16 cellular contexts compared by ENCODE assay signal in genomic region chr6:139920027-139920851, GRCh38.
A peak's percentile ranks its signal among the peaks of the same experiment; 100 is the strongest.
DNase-seq lines count a peak whose midpoint lies in the region; ATAC-seq, FAIRE-seq and TF ChIP-seq lines count a peak whose summit lies in the region.
"Had no signal": no experiment of that assay in that cellular context is flagged by ENCODE, and none has a peak within 500 bp of the region (broad histone marks: within the 10 kb centered on the region; RNA-seq: fewer than 3 reads in every experiment).

No MANE protein-coding gene starts in this region.

- no peak for FAIRE-seq in K562 (lab: Jason Lieb, UNC)
- FAIRE-seq: kidney, pancreas had no signal

- H3K27ac ChIP-seq in HEK293 (ENCODE audit: extremely low read depth, low read depth, low read length), result no peak overlapping the region
- H3K27ac ChIP-seq in K562 (ENCODE audit: extremely low read depth, low read depth, low read length), result no peak overlapping the region
- peak overlapping the region in 2 of 4 donors; percentile 10 to 23 for H3K27ac ChIP-seq in transverse colon
- H3K27ac ChIP-seq: colonic mucosa, pancreas had no signal

- no peak overlapping the region for H3K4me3 Mint-ChIP-seq in osteocyte (ENCODE audit: unreplicated experiment)
- H3K4me3 Mint-ChIP-seq in activated CD4-positive, alpha-beta memory T cell treated with anti-CD3 and anti-CD28 coated beads for 36 hours, result no peak overlapping the region
- H3K4me3 Mint-ChIP-seq: activated naive CD8-positive, alpha-beta T cell treated with anti-CD3 and anti-CD28 coated beads, Interleukin-2, amount 10 ng/mL, durations not matched to agents 7 days and 5 days; HFFc6; T-helper 1 cell treated with Interleukin-12 subunit alpha and Interleukin-12 subunit beta and Interleukin-4 antibody, amounts not matched to agents 30 μg/mL and 1 μg/mL, for 36 hours had no signal

- no peak for TF ChIP-seq RAD21 in K562 (CRISPR knock-in tag; conservative IDR thresholded peaks at IDR 0.05 in 1 of 2, IDR thresholded peaks at IDR 0.05 in 1 of 2)

- H3K79me2 ChIP-seq in K562 (ENCODE audit: control insufficient read depth, insufficient read depth, low read length), result no peaks in the 10 kb centered on the region

- H3K4me3 ChIP-seq in HEK293 (ENCODE audit: low read depth, low read length), result no peak overlapping the region
- H3K4me3 ChIP-seq in K562, result no peak overlapping the region
- no peak overlapping the region for H3K4me3 ChIP-seq in transverse colon
- H3K4me3 ChIP-seq: colonic mucosa, pancreas, stomach had no signal

- TF ChIP-seq EP300 in K562 (IDR thresholded peaks at IDR 0.05; ENCODE audit: low read length) (no peak), transverse colon (IDR thresholded peaks at IDR 0.05; ENCODE audit: low read depth) (no peak)

- H2AFZ ChIP-seq in K562 (ENCODE audit: low read depth, low read length), result peak overlapping the region; percentile 80

- WGBS in K562 (ENCODE audit: insufficient coverage, low coverage, missing lambda C conversion rate), result 19% methylated on average over 8 of the region's 8 CpGs
- 54 to 73% methylated on average over 6 to 8 of the region's 8 CpGs for WGBS in transverse colon (ENCODE audit: low coverage in 1 of 2), 2 donors

- CTCF ChIA-PET in HEK293 (lab: Yijun Ruan, JAX), result interaction anchor here (0.7 kb wide), 1 partner anchor 44 kb away, joined by 4 read pairs; no protein-coding TSS in a partner anchor
- CTCF ChIA-PET in K562 (lab: Yijun Ruan, JAX; ENCODE audit: low intra/inter-chr PET ratio), result no interaction called here
- CTCF ChIA-PET in activated CD4-positive, alpha-beta memory T cell treated with anti-CD3 and anti-CD28 coated beads for 36 hours (lab: Charles Lee), result no interaction called here

- no TSS peak for BruUV-seq in K562 (replicated peaks; lab: Mats Ljungman, UMichigan)

- peak; percentile 43 for ATAC-seq in K562
- no peak for ATAC-seq in GM19395 (IDR thresholded peaks at IDR 0.05; ENCODE audit: unreplicated experiment)

- no peaks in the 10 kb centered on the region for H3K27me3 Mint-ChIP-seq in osteocyte (ENCODE audit: unreplicated experiment)
- peaks cover 13% of the 10 kb centered on the region for H3K27me3 Mint-ChIP-seq in activated CD4-positive, alpha-beta memory T cell treated with anti-CD3 and anti-CD28 coated beads for 36 hours

- H3K9me3 ChIP-seq in HEK293 (ENCODE audit: control insufficient read depth, insufficient read depth, low read depth, low read length) (no peaks in the 10 kb centered on the region), K562 (replicated peaks; ENCODE audit: control insufficient read depth, insufficient read depth, low read depth, low read length) (no peaks in the 10 kb centered on the region), transverse colon (no peaks in the 10 kb centered on the region)
- H3K9me3 ChIP-seq: colonic mucosa, pancreas, stomach had no signal

- no peaks in the 10 kb centered on the region for H4K20me1 ChIP-seq in K562 (replicated peaks; ENCODE audit: control insufficient read depth, insufficient read depth, low read length)

- peaks cover under 1% of the 10 kb centered on the region for H3K9me3 Mint-ChIP-seq in osteocyte (ENCODE audit: unreplicated experiment)
- H3K9me3 Mint-ChIP-seq in activated CD4-positive, alpha-beta memory T cell treated with anti-CD3 and anti-CD28 coated beads for 36 hours, result no peaks in the 10 kb centered on the region
- H3K9me3 Mint-ChIP-seq: activated naive CD8-positive, alpha-beta T cell treated with anti-CD3 and anti-CD28 coated beads, Interleukin-2, amount 10 ng/mL, durations not matched to agents 7 days and 5 days; HFFc6; T-helper 1 cell treated with Interleukin-12 subunit alpha and Interleukin-12 subunit beta and Interleukin-4 antibody, amounts not matched to agents 30 μg/mL and 1 μg/mL, for 36 hours had no signal

- in situ Hi-C loops in K562 (cut with MboI) (no loop called here), transverse colon (cut with MboI; ENCODE audit: low pct_ligation_motif_present in 1 of 4, low pct_unique_long_range_greater_than_20kb in 1 of 4, low sequenced_read_pairs in 3 of 4) (no loop called here)

- peak overlapping the region in 1 of 2 experiments; percentile 26; a peak in 1 of 4 replicates for H3K9ac ChIP-seq in K562 (ENCODE audit: insufficient read depth in 1 of 2, low read depth in 2 of 2, low read length in 2 of 2)

- no peaks in the 10 kb centered on the region for H3K9me1 ChIP-seq in K562 (ENCODE audit: control insufficient read depth, insufficient read depth, low read length)

- H3K27ac Mint-ChIP-seq in osteocyte (ENCODE audit: unreplicated experiment), result peak overlapping the region; percentile 66
- H3K27ac Mint-ChIP-seq in activated CD4-positive, alpha-beta memory T cell treated with anti-CD3 and anti-CD28 coated beads for 36 hours, result no peak overlapping the region
- H3K27ac Mint-ChIP-seq: activated naive CD8-positive, alpha-beta T cell treated with anti-CD3 and anti-CD28 coated beads, Interleukin-2, amount 10 ng/mL, durations not matched to agents 7 days and 5 days; HFFc6; T-helper 1 cell treated with Interleukin-12 subunit alpha and Interleukin-12 subunit beta and Interleukin-4 antibody, amounts not matched to agents 30 μg/mL and 1 μg/mL, for 36 hours had no signal

- no peaks in the 10 kb centered on the region for H3K36me3 ChIP-seq in HEK293 (ENCODE audit: control insufficient read depth in 2 of 2, insufficient read depth in 1 of 2, low read length in 2 of 2)
- no peaks in the 10 kb centered on the region for H3K36me3 ChIP-seq in K562 (ENCODE audit: control insufficient read depth, insufficient read depth, low read length)
- H3K36me3 ChIP-seq in transverse colon, result no peaks in the 10 kb centered on the region
- H3K36me3 ChIP-seq: colonic mucosa, pancreas, stomach had no signal

- H3K27me3 ChIP-seq in K562 (ENCODE audit: control insufficient read depth in 2 of 2, insufficient read depth in 2 of 2, low read length in 2 of 2) (no peaks in the 10 kb centered on the region), transverse colon (no peaks in the 10 kb centered on the region)
- H3K27me3 ChIP-seq: colonic mucosa, pancreas, stomach had no signal

- H3K4me1 Mint-ChIP-seq in osteocyte (ENCODE audit: unreplicated experiment), result peaks cover 22% of the 10 kb centered on the region
- H3K4me1 Mint-ChIP-seq in activated CD4-positive, alpha-beta memory T cell treated with anti-CD3 and anti-CD28 coated beads for 36 hours (ENCODE audit: low read depth), result no peaks in the 10 kb centered on the region
- H3K4me1 Mint-ChIP-seq: activated naive CD8-positive, alpha-beta T cell treated with anti-CD3 and anti-CD28 coated beads, Interleukin-2, amount 10 ng/mL, durations not matched to agents 7 days and 5 days had no signal

- peak overlapping the region; percentile 27; the same call in 1 of the 2 replicates for H3K4me2 ChIP-seq in K562 (ENCODE audit: insufficient read depth, low read length)

- TF ChIP-seq CTCF in HEK293 (tag by site-specific recombination; IDR thresholded peaks at IDR 0.05) (no peak), K562 (IDR thresholded peaks at IDR 0.05 in 2 of 3, conservative IDR thresholded peaks at IDR 0.05 in 1 of 3; ENCODE audit: insufficient read depth in 2 of 3, low read depth in 1 of 3, low read length in 3 of 3) (no peak), osteocyte (IDR thresholded peaks at IDR 0.05) (no peak), transverse colon (IDR thresholded peaks at IDR 0.05) (no peak)

- no peak for TF ChIP-seq POLR2A in K562 (conservative IDR thresholded peaks at IDR 0.05)
- no peak for TF ChIP-seq POLR2A in transverse colon (IDR thresholded peaks at IDR 0.05)

- H3K4me1 ChIP-seq in HEK293 (ENCODE audit: control insufficient read depth, insufficient read depth, low read length) (no peaks in the 10 kb centered on the region), K562 (replicated peaks in 1 of 2; ENCODE audit: control insufficient read depth in 2 of 2, insufficient read depth in 2 of 2, low read length in 2 of 2) (peaks cover 3 to 7% of the 10 kb centered on the region in 2 experiments; a peak in 3 of 5 replicates), transverse colon (no peaks in the 10 kb centered on the region)
- H3K4me1 ChIP-seq: colonic mucosa, pancreas, stomach had no signal

- intact Hi-C loops in K562 (cut with micrococcal nuclease) (loop anchor here (10.0 kb wide), 1 partner anchor 385 kb away; no protein-coding TSS in a partner anchor), transverse colon (cut with DNase I; ENCODE audit: low total_unique reads) (no loop called here)
- intact Hi-C loops in activated CD4-positive, alpha-beta memory T cell treated with anti-CD3 and anti-CD28 coated beads for 36 hours (cut with micrococcal nuclease), result no loop called here

- DNase-seq in NCI-H146 (lab: John Stamatoyannopoulos, UW), result peak; percentile 61
- no peak for DNase-seq in K562 (ENCODE audit: extremely low read depth in 1 of 4, low spot score in 3 of 4)
- DNase-seq in osteocyte (ENCODE audit: extremely low spot score, unreplicated experiment), result no peak
- no peak for DNase-seq in activated CD4-positive, alpha-beta memory T cell treated with anti-CD3 and anti-CD28 coated beads for 36 hours
- DNase-seq in transverse colon, result no peak
- DNase-seq: activated naive CD8-positive, alpha-beta T cell treated with anti-CD3 and anti-CD28 coated beads, Interleukin-2, amount 10 ng/mL, durations not matched to agents 7 days and 5 days; colonic mucosa; HFFc6; kidney; NCI-H774; pancreas; stimulated activated CD4-positive, alpha-beta T cell treated with anti-CD3 and anti-CD28 coated beads, Interleukin-2, amount 100 ng/mL, for 24 hours; stomach had no signal

- POLR2A ChIA-PET in HEK293 (lab: Yijun Ruan, JAX) (no interaction called here), K562 (lab: Yijun Ruan, JAX) (interaction anchor here (1.1 to 1.4 kb wide), 4 partner anchors 8 to 546 kb away, joined by 3 to 6 read pairs (median 4); partner anchors contain the start of gene CITED2)
- POLR2A ChIA-PET in activated CD4-positive, alpha-beta memory T cell treated with anti-CD3 and anti-CD28 coated beads for 36 hours (lab: Charles Lee), result no interaction called here

- peaks cover 4% of the 10 kb centered on the region for H3K36me3 Mint-ChIP-seq in osteocyte (ENCODE audit: unreplicated experiment)
- H3K36me3 Mint-ChIP-seq in activated CD4-positive, alpha-beta memory T cell treated with anti-CD3 and anti-CD28 coated beads for 36 hours, result no peaks in the 10 kb centered on the region
- H3K36me3 Mint-ChIP-seq: activated naive CD8-positive, alpha-beta T cell treated with anti-CD3 and anti-CD28 coated beads, Interleukin-2, amount 10 ng/mL, durations not matched to agents 7 days and 5 days had no signal

TF ChIP-seq in K562, 482 proteins besides CTCF, POLR2A, EP300 and RAD21 (continues in another document):
- no peak for TF ChIP-seq TSC22D4 (tag; IDR thresholded peaks at IDR 0.05)
